Comparison of ENCODE assay signal across 9 cellular contexts in the genomic region with DNA sequence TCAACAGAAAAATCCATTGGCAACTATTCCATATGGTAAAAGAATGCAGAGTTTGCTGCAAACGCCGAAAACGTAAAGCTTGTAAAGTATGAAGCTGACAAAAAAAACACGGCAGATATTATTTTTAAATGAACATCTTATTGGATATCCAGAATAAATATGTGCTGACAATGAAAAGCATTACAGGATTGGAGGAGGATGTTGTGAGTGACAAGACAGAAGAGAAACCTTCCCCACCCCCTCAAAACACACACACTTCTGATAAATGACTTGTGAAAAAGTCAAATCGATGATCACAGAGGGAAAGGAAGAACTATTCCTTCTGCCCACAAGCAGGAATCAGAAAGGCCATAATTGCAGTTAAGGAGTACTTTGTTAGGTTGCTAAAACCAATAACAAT. TPM values are rescaled to one million over a fixed set of nuclear protein-coding genes. Genes with fewer than 3 reads are reported as not detected.
"Had no signal": no experiment of that assay in that cellular context is flagged by ENCODE, and none has a peak within 500 bp of the region (broad histone marks: within the 10 kb centered on the region; RNA-seq: fewer than 3 reads in every experiment).

No MANE protein-coding gene starts in this region.

- H3K9ac ChIP-seq: KMS-11 had no signal

- ATAC-seq: HepG2 had no signal

- H3K27ac ChIP-seq: HL-60, KMS-11 had no signal

- H3K4me2 ChIP-seq: KMS-11 had no signal

- DNase-seq: IMR-90, KBM-7, KG1 had no signal

- FAIRE-seq: HepG2, HTR-8/SVneo had no signal

RNA-seq across cellular contexts. Expression of gene FAM131B, which starts 14.6 kb away (rescaled TPM):
- polyA plus RNA-seq: HepG2 had no signal

RNA-seq across cellular contexts. Expression of gene CLCN1, which starts 32.0 kb away (rescaled TPM):
- total RNA-seq: HepG2, HT1080, IMR-90 had no signal
- polyA plus RNA-seq: IgD-negative memory B cell, IMR-90 had no signal
